In the genomic region with DNA sequence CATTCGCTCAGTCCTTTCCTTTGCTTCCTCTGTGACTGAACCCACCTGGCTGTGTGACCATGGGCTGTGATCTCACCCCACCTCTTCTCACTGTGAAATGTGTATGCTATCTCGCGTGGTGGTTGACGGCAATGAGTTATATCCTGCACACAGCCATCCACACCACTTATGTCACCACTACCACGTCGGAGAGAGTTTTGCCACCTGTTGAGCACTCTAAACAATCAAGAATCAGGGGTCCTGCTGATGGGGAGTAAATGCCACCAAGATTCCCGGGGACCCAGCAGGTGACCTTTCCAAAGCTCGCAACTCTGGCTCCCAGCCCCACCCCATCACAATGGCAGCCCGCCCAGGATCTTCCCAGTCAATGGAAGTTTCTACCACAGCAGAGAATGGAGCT, we compare ENCODE assay signal across 24 cellular contexts. TPM values are rescaled to one million over a fixed set of nuclear protein-coding genes. Genes with fewer than 3 reads are reported as not detected.
DNase-seq lines count a peak whose midpoint lies in the region; ATAC-seq, FAIRE-seq and TF ChIP-seq lines count a peak whose summit lies in the region.
"Had no signal": no experiment of that assay in that cellular context is flagged by ENCODE, and none has a peak within 500 bp of the region (broad histone marks: within the 10 kb centered on the region; RNA-seq: fewer than 3 reads in every experiment).

No MANE protein-coding gene starts in this region.

- DNase-seq in Right ventricle myocardium superior (peak; percentile 38), right atrium auricular region (ENCODE audit: low spot score) (no peak), CD14-positive monocyte (ENCODE audit: low spot score) (peak; percentile 37), Karpas-422 (no peak), GM19239 (ENCODE audit: insufficient read length, low spot score) (no peak), GM12892 (ENCODE audit: insufficient read length) (no peak)
- DNase-seq in activated naive CD4-positive, alpha-beta T cell treated with Interleukin-2 at 50 U/mL for 16 hours, result no peak
- DNase-seq: CD4-positive, alpha-beta T cell; CD8-positive, alpha-beta memory T cell; DMS 273 treated with DMSO at 0.1 percent for 48 hours; DMS79; GF-D8; GOT3 had no signal

- H3K9ac ChIP-seq in Karpas-422 (ENCODE audit: low read length), result no peak overlapping the region
- H3K9ac ChIP-seq: BLaER1 had no signal

- H3K9me3 ChIP-seq in right atrium auricular region (no peaks in the 10 kb centered on the region), Karpas-422 (ENCODE audit: low read length) (no peaks in the 10 kb centered on the region), neutrophil (no peaks in the 10 kb centered on the region)
- H3K9me3 ChIP-seq: BLaER1, HAP-1 had no signal

- H3K79me2 ChIP-seq in Karpas-422 (ENCODE audit: low read length), result no peaks in the 10 kb centered on the region

- TF ChIP-seq CTCF in right atrium auricular region (IDR thresholded peaks at IDR 0.05) (no peak), CD14-positive monocyte (IDR thresholded peaks at IDR 0.05) (no peak), neutrophil (IDR thresholded peaks at IDR 0.05) (no peak)

- H3K9me2 ChIP-seq in Karpas-422 (replicated peaks; ENCODE audit: insufficient read depth, low read length), result no peaks in the 10 kb centered on the region

- no peaks in the 10 kb centered on the region for H3K4me1 Mint-ChIP-seq in CD14-positive monocyte
- H3K4me1 Mint-ChIP-seq: B cell; CD8-positive, alpha-beta memory T cell had no signal

- no peak for ATAC-seq in Right ventricle myocardium superior (ENCODE audit: poor library complexity)

- FAIRE-seq in GM19239 (lab: Jason Lieb, UNC), result no peak
- FAIRE-seq in GM12892 (lab: Jason Lieb, UNC), result no peak
- FAIRE-seq: A204.1, D721Med, H54 had no signal

- H3K27ac Mint-ChIP-seq in CD14-positive monocyte, result peak overlapping the region in 1 of 7 donors; percentile 37
- H3K27ac Mint-ChIP-seq: B cell; CD4-positive, alpha-beta T cell had no signal

- no peak overlapping the region for H3K27ac ChIP-seq in right atrium auricular region
- 0 out of 2 replicates have a peak overlapping the region, but pooled peaks have one; percentile 11 for H3K27ac ChIP-seq in Karpas-422 (ENCODE audit: low read length)
- peak overlapping the region; percentile 49 for H3K27ac ChIP-seq in neutrophil
- H3K27ac ChIP-seq: 22Rv1, BLaER1, C4-2B had no signal

- peaks cover 9% of the 10 kb centered on the region for H3K36me3 ChIP-seq in right atrium auricular region
- peaks cover 28% of the 10 kb centered on the region; the same call in 1 of the 2 replicates for H3K36me3 ChIP-seq in Karpas-422 (ENCODE audit: insufficient read depth, low read length)
- peaks cover 71% of the 10 kb centered on the region for H3K36me3 ChIP-seq in neutrophil
- H3K36me3 ChIP-seq: HAP-1 had no signal

- no peak overlapping the region for H3K4me2 ChIP-seq in Karpas-422 (ENCODE audit: low read depth, low read length, poor library complexity, severe bottlenecking)
- H3K4me2 ChIP-seq: BLaER1 had no signal

- intact Hi-C loops in Right ventricle myocardium superior (cut with DNase I) (no loop called here), CD14-positive monocyte (cut with micrococcal nuclease) (no loop called here)

- no peaks in the 10 kb centered on the region; the same call in 1 of the 2 replicates for H4K20me1 ChIP-seq in Karpas-422 (ENCODE audit: insufficient read depth, low read depth, low read length)
- H4K20me1 ChIP-seq: BLaER1 had no signal

- no peak overlapping the region for H2AFZ ChIP-seq in Karpas-422 (ENCODE audit: low read length)

- peaks cover 67 to 91% of the 10 kb centered on the region in 2 donors for H3K36me3 Mint-ChIP-seq in CD14-positive monocyte
- H3K36me3 Mint-ChIP-seq: CD8-positive, alpha-beta memory T cell had no signal

- H3K4me3 Mint-ChIP-seq in CD14-positive monocyte, result no peak overlapping the region
- H3K4me3 Mint-ChIP-seq: B cell; CD4-positive, alpha-beta T cell; CD8-positive, alpha-beta memory T cell had no signal

- peaks cover 0 to 2% (median 0%) of the 10 kb centered on the region in 7 donors for H3K9me3 Mint-ChIP-seq in CD14-positive monocyte
- H3K9me3 Mint-ChIP-seq: CD4-positive, alpha-beta T cell; CD8-positive, alpha-beta memory T cell had no signal

- no peak for TF ChIP-seq POLR2A in GM12892 (IDR thresholded peaks at IDR 0.05; ENCODE audit: low read depth, low read length)

- H3K27me3 ChIP-seq in right atrium auricular region, result no peaks in the 10 kb centered on the region
- no peaks in the 10 kb centered on the region for H3K27me3 ChIP-seq in Karpas-422 (ENCODE audit: low read length)
- no peaks in the 10 kb centered on the region for H3K27me3 ChIP-seq in neutrophil
- H3K27me3 ChIP-seq: BLaER1 had no signal

- H3K4me1 ChIP-seq in right atrium auricular region (no peaks in the 10 kb centered on the region), Karpas-422 (ENCODE audit: low read length) (peaks cover 52% of the 10 kb centered on the region), neutrophil (ENCODE audit: control insufficient read depth in 1 of 2, insufficient read depth in 1 of 2, low read depth in 1 of 2, low read length in 1 of 2) (peaks cover 20 to 21% of the 10 kb centered on the region in 2 experiments)
- H3K4me1 ChIP-seq: HAP-1 had no signal

- H3K4me3 ChIP-seq in right atrium auricular region (no peak overlapping the region), Karpas-422 (ENCODE audit: low read length) (no peak overlapping the region), neutrophil (ENCODE audit: low read depth in 1 of 2, low read length in 1 of 2) (no peak overlapping the region)
- H3K4me3 ChIP-seq: BLaER1, HAP-1 had no signal

- no peaks in the 10 kb centered on the region for H3K27me3 Mint-ChIP-seq in CD14-positive monocyte (ENCODE audit: low read depth in 3 of 3)
- H3K27me3 Mint-ChIP-seq: B cell; CD4-positive, alpha-beta T cell; CD8-positive, alpha-beta memory T cell had no signal

RNA-seq across cellular contexts. Expression of a gene that starts 26.1 kb away (rescaled TPM):
- total RNA-seq in Right ventricle myocardium superior (not detected), right atrium auricular region (under 1 TPM; 0.24 to 0.37 TPM)
- not detected for polyA plus RNA-seq in CD14-positive monocyte
- not detected in 2 replicates for total RNA-seq in Karpas-422 (2014; rRNA removed; shearing (Covaris generic); ENCODE audit: low replicate concordance)
- 0.13 TPM for polyA plus RNA-seq in GM12892 (2012; ENCODE audit: missing spikeins)
- total RNA-seq: B cell; CD4-positive, alpha-beta T cell; CD8-positive, alpha-beta memory T cell; G401 had no signal
- polyA plus RNA-seq: AG04450; CD8-positive, alpha-beta memory T cell had no signal

Comparison
In these comparisons a context has a peak if more than half of its experiments do, and no peak if none do; other contexts are left out.
1. DNase-seq: peak in Right ventricle myocardium superior (single experiment) and CD14-positive monocyte (single experiment); none in right atrium auricular region (single experiment), Karpas-422 (single experiment), GM19239 (single experiment), activated naive CD4-positive, alpha-beta T cell treated with Interleukin-2 at 50 U/mL for 16 hours (single experiment) and GM12892 (single experiment).
2. H3K27ac ChIP-seq: peak in Karpas-422 (single experiment) and neutrophil (single experiment); none in right atrium auricular region (0 of 2).